1 cellular context compared by ENCODE assay signal in the genomic region with DNA sequence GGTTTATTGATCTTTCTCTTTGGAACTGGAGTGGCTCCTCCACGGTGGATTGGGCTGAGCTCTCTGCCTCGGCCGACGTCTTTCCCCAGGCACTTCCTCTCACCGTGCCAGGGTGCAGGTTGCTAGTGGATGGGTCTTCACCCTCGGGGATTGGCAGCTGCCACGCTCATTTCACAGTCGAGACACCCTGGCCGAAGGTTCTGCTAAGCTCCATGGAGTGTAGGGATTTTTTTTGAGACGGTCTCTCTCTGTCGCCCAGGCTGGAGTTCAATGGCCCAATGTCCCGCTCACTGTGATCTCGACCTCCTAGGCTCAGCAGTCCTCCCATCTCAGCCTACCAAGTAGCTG.
TF ChIP-seq lines count a peak whose summit lies in the region.

No MANE protein-coding gene starts in this region.

TF ChIP-seq in GM23338, 12 proteins besides CTCF, POLR2A, EP300 and RAD21 (continued from another document):
- TF ChIP-seq, protein P1, sequence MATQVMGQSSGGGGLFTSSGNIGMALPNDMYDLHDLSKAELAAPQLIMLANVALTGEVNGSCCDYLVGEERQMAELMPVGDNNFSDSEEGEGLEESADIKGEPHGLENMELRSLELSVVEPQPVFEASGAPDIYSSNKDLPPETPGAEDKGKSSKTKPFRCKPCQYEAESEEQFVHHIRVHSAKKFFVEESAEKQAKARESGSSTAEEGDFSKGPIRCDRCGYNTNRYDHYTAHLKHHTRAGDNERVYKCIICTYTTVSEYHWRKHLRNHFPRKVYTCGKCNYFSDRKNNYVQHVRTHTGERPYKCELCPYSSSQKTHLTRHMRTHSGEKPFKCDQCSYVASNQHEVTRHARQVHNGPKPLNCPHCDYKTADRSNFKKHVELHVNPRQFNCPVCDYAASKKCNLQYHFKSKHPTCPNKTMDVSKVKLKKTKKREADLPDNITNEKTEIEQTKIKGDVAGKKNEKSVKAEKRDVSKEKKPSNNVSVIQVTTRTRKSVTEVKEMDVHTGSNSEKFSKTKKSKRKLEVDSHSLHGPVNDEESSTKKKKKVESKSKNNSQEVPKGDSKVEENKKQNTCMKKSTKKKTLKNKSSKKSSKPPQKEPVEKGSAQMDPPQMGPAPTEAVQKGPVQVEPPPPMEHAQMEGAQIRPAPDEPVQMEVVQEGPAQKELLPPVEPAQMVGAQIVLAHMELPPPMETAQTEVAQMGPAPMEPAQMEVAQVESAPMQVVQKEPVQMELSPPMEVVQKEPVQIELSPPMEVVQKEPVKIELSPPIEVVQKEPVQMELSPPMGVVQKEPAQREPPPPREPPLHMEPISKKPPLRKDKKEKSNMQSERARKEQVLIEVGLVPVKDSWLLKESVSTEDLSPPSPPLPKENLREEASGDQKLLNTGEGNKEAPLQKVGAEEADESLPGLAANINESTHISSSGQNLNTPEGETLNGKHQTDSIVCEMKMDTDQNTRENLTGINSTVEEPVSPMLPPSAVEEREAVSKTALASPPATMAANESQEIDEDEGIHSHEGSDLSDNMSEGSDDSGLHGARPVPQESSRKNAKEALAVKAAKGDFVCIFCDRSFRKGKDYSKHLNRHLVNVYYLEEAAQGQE (IDR thresholded peaks at IDR 0.05; ENCODE audit: unreplicated experiment) = no peak
